8 cellular contexts compared by ENCODE assay signal in the genomic region with DNA sequence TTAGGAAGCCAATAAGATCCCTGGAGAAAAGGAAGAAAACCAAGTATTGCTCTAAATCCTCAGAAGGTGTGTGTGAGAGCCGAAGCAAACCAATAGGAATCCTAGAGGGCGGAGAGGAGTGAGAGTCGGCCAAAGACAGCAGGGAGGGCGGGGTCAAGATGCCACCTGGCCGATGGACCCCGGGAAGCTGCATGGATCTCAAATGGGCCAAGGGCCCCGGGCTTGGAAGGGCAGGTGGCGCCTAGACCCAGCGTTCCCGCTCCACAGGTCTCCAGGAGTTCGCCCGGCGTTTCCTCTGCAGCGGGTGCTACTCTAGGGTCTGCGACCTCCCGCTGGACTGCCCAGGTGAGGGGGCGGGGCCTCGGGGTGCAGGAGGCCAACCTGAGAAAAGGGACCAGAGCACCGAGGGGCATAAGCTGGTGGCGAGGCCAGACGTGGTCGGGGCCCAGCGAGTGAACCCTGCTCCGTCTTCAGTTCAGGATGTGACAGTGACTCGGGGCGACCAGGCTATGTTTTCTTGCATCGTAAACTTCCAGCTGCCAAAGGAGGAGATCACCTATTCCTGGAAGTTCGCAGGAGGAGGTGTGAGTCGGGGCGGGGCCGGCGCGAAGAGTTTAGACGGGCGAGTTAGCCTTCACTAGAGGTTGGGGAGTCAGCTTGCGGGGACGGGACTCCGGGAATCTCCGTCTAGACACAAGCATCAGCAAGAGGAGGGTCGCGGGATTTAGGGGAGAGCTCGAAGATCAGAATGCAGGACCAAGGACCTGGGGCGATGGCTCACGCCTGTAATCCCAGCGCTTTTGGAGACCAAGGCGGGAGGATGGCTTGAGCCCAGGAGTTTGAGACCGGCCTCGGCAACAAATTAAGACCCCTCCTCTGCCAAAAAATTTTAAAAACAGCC. TPM values are rescaled to one million over a fixed set of nuclear protein-coding genes. Genes with fewer than 3 reads are reported as not detected.
DNase-seq lines count a peak whose midpoint lies in the region; ATAC-seq and TF ChIP-seq lines count a peak whose summit lies in the region.

No MANE protein-coding gene starts in this region.

- peaks cover 10% of the 10 kb centered on the region for H3K27me3 Mint-ChIP-seq in activated CD8-positive, alpha-beta memory T cell treated with anti-CD3 and anti-CD28 coated beads, Interleukin-2, amount 10 ng/mL, durations not matched to agents 7 days and 5 days

- H3K27me3 ChIP-seq in mesendoderm (ENCODE audit: insufficient read depth, low read length, poor library complexity) (no peaks in the 10 kb centered on the region), upper lobe of left lung (no peaks in the 10 kb centered on the region)

- no peak for ATAC-seq in activated CD8-positive, alpha-beta memory T cell treated with anti-CD3 and anti-CD28 coated beads, Interleukin-2, amount 10 ng/mL, durations not matched to agents 7 days and 5 days
- ATAC-seq in upper lobe of left lung (ENCODE audit: low FRiP score in 2 of 2) (peak in 1 of 2 donors; percentile 27), HG03045 (IDR thresholded peaks at IDR 0.05; ENCODE audit: unreplicated experiment) (no peak), GM21737 (IDR thresholded peaks at IDR 0.05; ENCODE audit: unreplicated experiment) (no peak)

- peaks cover 4% of the 10 kb centered on the region for H3K79me1 ChIP-seq in mesendoderm (ENCODE audit: low read length)

- H3K4me1 ChIP-seq in mesendoderm (ENCODE audit: control insufficient read depth, low read depth, low read length) (no peaks in the 10 kb centered on the region), upper lobe of left lung (peaks cover 26 to 34% (median 32%) of the 10 kb centered on the region in 4 donors)

- peak overlapping the region; percentile 19 for H3K4me2 ChIP-seq in mesendoderm (ENCODE audit: low read length)

- peaks cover 15% of the 10 kb centered on the region for H3K36me3 Mint-ChIP-seq in activated CD8-positive, alpha-beta memory T cell treated with anti-CD3 and anti-CD28 coated beads, Interleukin-2, amount 10 ng/mL, durations not matched to agents 7 days and 5 days

- peak in 1 of 4 donors; percentile 20 for TF ChIP-seq POLR2A in upper lobe of left lung (IDR thresholded peaks at IDR 0.05)

- H4K8ac ChIP-seq in mesendoderm (ENCODE audit: low read depth, low read length) = no peak overlapping the region

- DNase-seq in activated CD8-positive, alpha-beta memory T cell treated with anti-CD3 and anti-CD28 coated beads, Interleukin-2, amount 10 ng/mL, durations not matched to agents 7 days and 5 days = no peak
- no peak for DNase-seq in activated CD8-positive, alpha-beta memory T cell treated with anti-CD3 and anti-CD28 coated beads for 24 hours
- DNase-seq in mesendoderm = peak; percentile 91
- peak; percentile 65 to 87 for DNase-seq in upper lobe of left lung
- no peak for DNase-seq in Kasumi-1 (lab: John Stamatoyannopoulos, UW)

- peaks cover 15% of the 10 kb centered on the region for H3K4me1 Mint-ChIP-seq in activated CD8-positive, alpha-beta memory T cell treated with anti-CD3 and anti-CD28 coated beads, Interleukin-2, amount 10 ng/mL, durations not matched to agents 7 days and 5 days

- no peak overlapping the region for H4K5ac ChIP-seq in mesendoderm (ENCODE audit: low read length)

- H3K4ac ChIP-seq in mesendoderm (ENCODE audit: low read depth, low read length) = peak overlapping the region; percentile 56

- H2AK5ac ChIP-seq in mesendoderm (ENCODE audit: low read length) = no peak overlapping the region

- H3K9me3 Mint-ChIP-seq in activated CD8-positive, alpha-beta memory T cell treated with anti-CD3 and anti-CD28 coated beads, Interleukin-2, amount 10 ng/mL, durations not matched to agents 7 days and 5 days (ENCODE audit: low read depth) = peaks cover 6% of the 10 kb centered on the region

- H3K79me2 ChIP-seq in mesendoderm (ENCODE audit: control insufficient read depth, insufficient read depth, low read length) = no peaks in the 10 kb centered on the region

- peak overlapping the region; percentile 42 for H3K18ac ChIP-seq in mesendoderm (ENCODE audit: low read length)

- H3K36me3 ChIP-seq in mesendoderm (ENCODE audit: control insufficient read depth, insufficient read depth, low read length) (peaks cover 1% of the 10 kb centered on the region), upper lobe of left lung (peaks cover 0 to 54% (median 10%) of the 10 kb centered on the region in 4 donors)

- H3K9ac ChIP-seq in mesendoderm (ENCODE audit: low read length) = peak overlapping the region; percentile 50

- CTCF ChIA-PET in activated CD8-positive, alpha-beta memory T cell treated with anti-CD3 and anti-CD28 coated beads, Interleukin-2, amount 10 ng/mL, durations not matched to agents 7 days and 5 days (lab: Charles Lee) = interaction anchor here (1.1 to 2.5 kb wide), 7 partner anchors 13 to 281 kb away, joined by 4 to 12 read pairs (median 5); no protein-coding TSS in a partner anchor

- H2BK15ac ChIP-seq in mesendoderm (replicated peaks; ENCODE audit: low read depth) = no peak overlapping the region

- no CpG with 5 or more reads among the region's 48 CpGs for WGBS in mesendoderm (ENCODE audit: extremely low coverage, insufficient coverage, low lambda C conversion rate)
- WGBS in upper lobe of left lung, 2 donors = 35 to 41% methylated on average over 43 to 46 of the region's 48 CpGs

- H3K4me3 Mint-ChIP-seq in activated CD8-positive, alpha-beta memory T cell treated with anti-CD3 and anti-CD28 coated beads, Interleukin-2, amount 10 ng/mL, durations not matched to agents 7 days and 5 days = peak overlapping the region; percentile 83

- peak overlapping the region; percentile 4 for H3K4me3 ChIP-seq in mesendoderm (ENCODE audit: low read length)
- H3K4me3 ChIP-seq in upper lobe of left lung = peak overlapping the region in 3 of 4 donors; percentile 57 to 73 (median 70)

- TF ChIP-seq CTCF in upper lobe of left lung (IDR thresholded peaks at IDR 0.05) = no peak

- no peaks in the 10 kb centered on the region for H3K9me3 ChIP-seq in upper lobe of left lung

- peak overlapping the region; percentile 51 for H3K23ac ChIP-seq in mesendoderm (ENCODE audit: low read length)

- no peak overlapping the region for H2BK5ac ChIP-seq in mesendoderm (ENCODE audit: low read length)

- H2BK120ac ChIP-seq in mesendoderm (ENCODE audit: low read depth, low read length) = no peak overlapping the region

- no peak for TF ChIP-seq EP300 in upper lobe of left lung (IDR thresholded peaks at IDR 0.05)

- H3K27ac Mint-ChIP-seq in activated CD8-positive, alpha-beta memory T cell treated with anti-CD3 and anti-CD28 coated beads, Interleukin-2, amount 10 ng/mL, durations not matched to agents 7 days and 5 days = peak overlapping the region; percentile 31

- H3K27ac ChIP-seq in cingulate gyrus (ENCODE audit: low read depth, low read length) = peak overlapping the region; percentile 97
- peak overlapping the region; percentile 67 for H3K27ac ChIP-seq in mesendoderm (ENCODE audit: low read depth, low read length)
- H3K27ac ChIP-seq in upper lobe of left lung = peak overlapping the region; percentile 88 to 95 (median 94)

- peak overlapping the region; percentile 69 for H3K56ac ChIP-seq in mesendoderm (ENCODE audit: low read length)

RNA-seq across cellular contexts. Expression of gene SPACA6, which starts 9.9 kb away (rescaled TPM):
- total RNA-seq in activated CD8-positive, alpha-beta memory T cell treated with anti-CD3 and anti-CD28 coated beads, Interleukin-2, amount 10 ng/mL, durations not matched to agents 7 days and 5 days = 1 to 10 TPM; 2.3 to 2.6 TPM
- 2.2 TPM for polyA plus RNA-seq in mesendoderm (2013, experiment 1 of 2)
- 1.7 TPM for polyA plus RNA-seq in mesendoderm (2013, experiment 2 of 2)
- total RNA-seq in upper lobe of left lung = 100 to 1,000 TPM in 1 of 6 donors, 10 to 100 TPM in 4, 1 to 10 TPM in 1; 6.2 to 157 (median 19.7) TPM

RNA-seq across cellular contexts. Expression of gene HAS1, which starts 20.8 kb away (rescaled TPM):
- total RNA-seq in activated CD8-positive, alpha-beta memory T cell treated with anti-CD3 and anti-CD28 coated beads, Interleukin-2, amount 10 ng/mL, durations not matched to agents 7 days and 5 days = not detected
- polyA plus RNA-seq in mesendoderm (2013, experiment 1 of 2) = 0.10 TPM
- 0.10 TPM for polyA plus RNA-seq in mesendoderm (2013, experiment 2 of 2)
- total RNA-seq in upper lobe of left lung = 1 to 10 TPM in 2 of 6 donors, under 1 TPM in 1, not detected in 3; 0.30 to 1.9 (median 1.8) TPM

RNA-seq across cellular contexts. Expression of gene FPR1, which starts 48.7 kb away (rescaled TPM):
- not detected for total RNA-seq in activated CD8-positive, alpha-beta memory T cell treated with anti-CD3 and anti-CD28 coated beads, Interleukin-2, amount 10 ng/mL, durations not matched to agents 7 days and 5 days
- not detected for polyA plus RNA-seq in mesendoderm (2013, experiment 1 of 2)
- 0.01 TPM for polyA plus RNA-seq in mesendoderm (2013, experiment 2 of 2)
- total RNA-seq in upper lobe of left lung = 100 to 1,000 TPM in 1 of 6 donors, 10 to 100 TPM in 5; 17.0 to 105 (median 39.8) TPM

RNA-seq across cellular contexts. Expression of gene SIGLEC14, which starts 56.4 kb away (rescaled TPM):
- under 1 TPM in 1 of 2 experiments, not detected in 1; 0.91 TPM for total RNA-seq in activated CD8-positive, alpha-beta memory T cell treated with anti-CD3 and anti-CD28 coated beads, Interleukin-2, amount 10 ng/mL, durations not matched to agents 7 days and 5 days
- 0.01 TPM for polyA plus RNA-seq in mesendoderm (2013, experiment 1 of 2)
- 0.03 TPM for polyA plus RNA-seq in mesendoderm (2013, experiment 2 of 2)
- total RNA-seq in upper lobe of left lung = 10 to 100 TPM in 4 of 6 donors, 1 to 10 TPM in 1, not detected in 1; 5.0 to 44.6 (median 22.3) TPM

RNA-seq across cellular contexts. Expression of gene FPR2, which starts 58.0 kb away (rescaled TPM):
- total RNA-seq in activated CD8-positive, alpha-beta memory T cell treated with anti-CD3 and anti-CD28 coated beads, Interleukin-2, amount 10 ng/mL, durations not matched to agents 7 days and 5 days = not detected
- polyA plus RNA-seq in mesendoderm (2013, experiment 1 of 2) = 0.14 TPM
- polyA plus RNA-seq in mesendoderm (2013, experiment 2 of 2) = 0.13 TPM
- 10 to 100 TPM in 3 of 6 donors, 1 to 10 TPM in 3; 4.2 to 52.4 (median 20.5) TPM for total RNA-seq in upper lobe of left lung

Comparison
In these comparisons a context has a peak if more than half of its experiments do, and no peak if none do; other contexts are left out.
1. DNase-seq: peak in mesendoderm (single experiment) and upper lobe of left lung (2 of 2); none in activated CD8-positive, alpha-beta memory T cell treated with anti-CD3 and anti-CD28 coated beads, Interleukin-2, amount 10 ng/mL, durations not matched to agents 7 days and 5 days (single experiment), activated CD8-positive, alpha-beta memory T cell treated with anti-CD3 and anti-CD28 coated beads for 24 hours (single experiment) and Kasumi-1 (0 of 2).
2. RNA of gene FPR1, which starts 48.7 kb away (total RNA-seq): 17.0 to 105 TPM in upper lobe of left lung; not detected in activated CD8-positive, alpha-beta memory T cell treated with anti-CD3 and anti-CD28 coated beads, Interleukin-2, amount 10 ng/mL, durations not matched to agents 7 days and 5 days; every median in the first group is over 10 times any median in the second.
3. Peak in every context shown above with its lines, with median percentiles within 50 percentile points of each other: H3K27ac ChIP-seq.